1 cellular context compared by ENCODE assay signal in genomic region chr6:20882014-20882413, GRCh38.
A peak's percentile ranks its signal among the peaks of the same experiment; 100 is the strongest.
TF ChIP-seq lines count a peak whose summit lies in the region.

No MANE protein-coding gene starts in this region.

TF ChIP-seq in GM23338, 12 proteins besides CTCF, POLR2A, EP300 and RAD21 (continued from another document):
- TF ChIP-seq ZNF462 (CRISPR knock-in tag; IDR thresholded peaks at IDR 0.05): peak; percentile 5; the same call in 1 of the 2 replicates
- TF ChIP-seq STAT1 (IDR thresholded peaks at IDR 0.05; ENCODE audit: unreplicated experiment): no peak
- TF ChIP-seq ETS1 (IDR thresholded peaks at IDR 0.05): 0 out of 2 replicates have a peak, but pooled peaks have one; percentile 49
- peak; percentile 82; the same call in 1 of the 2 replicates for TF ChIP-seq NANOG (IDR thresholded peaks at IDR 0.05; ENCODE audit: borderline replicate concordance)
- TF ChIP-seq CREB1 (CRISPR knock-in tag; IDR thresholded peaks at IDR 0.05; ENCODE audit: low read depth): no peak
